ENCODE assay signal across 21 cellular contexts in genomic region chr13:113142876-113143275, GRCh38. TPM values are rescaled to one million over a fixed set of nuclear protein-coding genes. Genes with fewer than 3 reads are reported as not detected.
DNase-seq lines count a peak whose midpoint lies in the region; TF ChIP-seq lines count a peak whose summit lies in the region.
"Had no signal": no experiment of that assay in that cellular context is flagged by ENCODE, and none has a peak within 500 bp of the region (broad histone marks: within the 10 kb centered on the region; RNA-seq: fewer than 3 reads in every experiment).

No MANE protein-coding gene starts in this region.

- H4K20me1 ChIP-seq in osteoblast (ENCODE audit: insufficient read depth, low read length), result no peaks in the 10 kb centered on the region
- no peaks in the 10 kb centered on the region for H4K20me1 ChIP-seq in smooth muscle cell (ENCODE audit: low read depth)

- H3K79me2 ChIP-seq in osteoblast (ENCODE audit: insufficient read depth, low read length) (no peaks in the 10 kb centered on the region), smooth muscle cell (ENCODE audit: low read depth) (no peaks in the 10 kb centered on the region)

- no peak overlapping the region for H3K4me3 Mint-ChIP-seq in endodermal cell
- H3K4me3 Mint-ChIP-seq: CD4-positive, CD25-positive, alpha-beta regulatory T cell; GM23338 had no signal

- H3K36me3 Mint-ChIP-seq in endodermal cell (ENCODE audit: low read depth), result peaks cover 21% of the 10 kb centered on the region
- H3K36me3 Mint-ChIP-seq: CD4-positive, CD25-positive, alpha-beta regulatory T cell had no signal

- no peaks in the 10 kb centered on the region for H3K36me3 ChIP-seq in endodermal cell (ENCODE audit: control insufficient read depth, insufficient read depth, low read length)
- H3K36me3 ChIP-seq in osteoblast (ENCODE audit: insufficient read depth, low read length), result no peaks in the 10 kb centered on the region
- no peaks in the 10 kb centered on the region for H3K36me3 ChIP-seq in smooth muscle cell (ENCODE audit: low read depth)

- 92 to 94% methylated on average over 4 to 7 of the region's 7 CpGs for WGBS in endodermal cell (ENCODE audit: insufficient coverage in 1 of 2, insufficient read length in 1 of 2), 2 experiments
- 90% methylated on average over 7 of the region's 7 CpGs for WGBS in smooth muscle cell (ENCODE audit: low lambda C conversion rate)

- no peaks in the 10 kb centered on the region for H3K27me3 Mint-ChIP-seq in endodermal cell (ENCODE audit: insufficient read depth)

- H3K4me1 ChIP-seq in endodermal cell (ENCODE audit: control insufficient read depth, insufficient read depth, low read length) (no peaks in the 10 kb centered on the region), osteoblast (ENCODE audit: insufficient read depth, low read length) (no peaks in the 10 kb centered on the region), smooth muscle cell (ENCODE audit: low read depth) (no peaks in the 10 kb centered on the region)
- H3K4me1 ChIP-seq: A549 had no signal

- H3K4me2 ChIP-seq in osteoblast (ENCODE audit: insufficient read depth, low read length), result no peak overlapping the region
- H3K4me2 ChIP-seq in smooth muscle cell, result no peak overlapping the region
- H3K4me2 ChIP-seq: A549, GM23338 had no signal

- DNase-seq in AG08395 (ENCODE audit: low spot score) (peak; percentile 20), GM03348 (ENCODE audit: low spot score) (peak; percentile 27), endodermal cell (peak; percentile 28), osteoblast (ENCODE audit: insufficient read length, low spot score, missing footprints) (peak; percentile 31), HT-29 (ENCODE audit: low spot score) (no peak), kidney tubule cell (ENCODE audit: low spot score) (no peak), smooth muscle cell (lab: John Stamatoyannopoulos, UW; ENCODE audit: unreplicated experiment) (no peak)
- DNase-seq in activated CD4-positive, alpha-beta T cell treated with anti-CD3 and anti-CD28 coated beads, Interleukin-2, amount 50 U/mL, for 4 hours, result no peak
- DNase-seq: CD4-positive, CD25-positive, alpha-beta regulatory T cell; DND-41; Kasumi-1; NCI-H1417 treated with DMSO at 0.1 percent for 48 hours; NCI-H187; NCI-H446 treated with DMSO at 0.1 percent for 48 hours; NCI-H526 treated with DMSO at 0.1 percent for 48 hours; OCI-M1 had no signal

- H3K27me3 ChIP-seq in endodermal cell (ENCODE audit: control insufficient read depth, insufficient read depth, low read length, poor library complexity, severe bottlenecking), result no peaks in the 10 kb centered on the region
- H3K27me3 ChIP-seq in osteoblast (ENCODE audit: insufficient read depth, low read length), result peaks cover 15% of the 10 kb centered on the region
- no peaks in the 10 kb centered on the region for H3K27me3 ChIP-seq in smooth muscle cell (ENCODE audit: low read depth)

- no peaks in the 10 kb centered on the region for H3K9me3 Mint-ChIP-seq in endodermal cell
- H3K9me3 Mint-ChIP-seq: CD4-positive, CD25-positive, alpha-beta regulatory T cell; GM23338 had no signal

- H3K27ac ChIP-seq in endodermal cell (ENCODE audit: low read depth, low read length) (no peak overlapping the region), osteoblast (ENCODE audit: low read depth, low read length) (no peak overlapping the region), smooth muscle cell (ENCODE audit: low read depth) (no peak overlapping the region)
- H3K27ac ChIP-seq: A549 had no signal

- TF ChIP-seq CTCF in endodermal cell (conservative IDR thresholded peaks at IDR 0.05) (no peak), osteoblast (IDR thresholded peaks at IDR 0.05; ENCODE audit: extremely low read depth, low read depth, low read length) (no peak), smooth muscle cell (IDR thresholded peaks at IDR 0.05; ENCODE audit: borderline replicate concordance, insufficient read depth, poor library complexity, severe bottlenecking) (no peak)

- no peaks in the 10 kb centered on the region for H3K4me1 Mint-ChIP-seq in endodermal cell
- H3K4me1 Mint-ChIP-seq: CD4-positive, CD25-positive, alpha-beta regulatory T cell had no signal

- no peak overlapping the region for H3K9ac ChIP-seq in endodermal cell (ENCODE audit: extremely low read depth, low read length, poor library complexity, severe bottlenecking)
- H3K9ac ChIP-seq in smooth muscle cell (ENCODE audit: low read depth), result no peak overlapping the region

- H3K9me3 ChIP-seq in endodermal cell (ENCODE audit: control insufficient read depth, low read length) (no peaks in the 10 kb centered on the region), osteoblast (ENCODE audit: low read depth, low read length) (no peaks in the 10 kb centered on the region), smooth muscle cell (replicated peaks; ENCODE audit: low read depth) (no peaks in the 10 kb centered on the region)
- H3K9me3 ChIP-seq: A549 had no signal

- H2AFZ ChIP-seq in osteoblast (ENCODE audit: low read length), result no peak overlapping the region
- H2AFZ ChIP-seq in smooth muscle cell (ENCODE audit: low read depth), result no peak overlapping the region
- H2AFZ ChIP-seq: GM23338 had no signal

- H3F3A ChIP-seq in smooth muscle cell (ENCODE audit: low read depth), result no peaks in the 10 kb centered on the region

- H3K27ac Mint-ChIP-seq in endodermal cell, result no peak overlapping the region
- H3K27ac Mint-ChIP-seq: GM23338 had no signal

- H3K4me3 ChIP-seq in endodermal cell (ENCODE audit: low read length), result no peak overlapping the region
- no peak overlapping the region for H3K4me3 ChIP-seq in osteoblast (ENCODE audit: insufficient read depth, low read length)
- no peak overlapping the region for H3K4me3 ChIP-seq in smooth muscle cell
- H3K4me3 ChIP-seq: A549, GM23338 had no signal

RNA-seq across cellular contexts. Expression of gene PROZ, which starts 15.6 kb away (rescaled TPM):
- total RNA-seq in endodermal cell (under 1 TPM; 0.40 to 0.84 TPM), osteoblast (not detected in 2 replicates), smooth muscle cell (not detected in 2 replicates)
- 0.53 TPM for polyA plus RNA-seq in endodermal cell (2013, experiment 1 of 2)
- polyA plus RNA-seq in endodermal cell (2013, experiment 2 of 2), result not detected
- not detected in 2 replicates for total RNA-seq in HT-29 (2014; rRNA removed; shearing (Covaris generic))
- not detected in 2 replicates for polyA plus RNA-seq in smooth muscle cell
- total RNA-seq: CD4-positive, CD25-positive, alpha-beta regulatory T cell; GM23338; MCF 10A; SK-MEL-5 had no signal
- polyA plus RNA-seq: A549, BJ had no signal

RNA-seq across cellular contexts. Expression of gene F10, which starts 20.3 kb away (rescaled TPM):
- total RNA-seq in endodermal cell, result 10 to 100 TPM; 18.7 to 32.4 TPM
- polyA plus RNA-seq in endodermal cell (2013, experiment 1 of 2), result 15.5 TPM
- 18.2 TPM for polyA plus RNA-seq in endodermal cell (2013, experiment 2 of 2)
- total RNA-seq in osteoblast, result 0.29 TPM in 1 of 2 replicates, not detected in the other
- total RNA-seq in HT-29 (2014; rRNA removed; shearing (Covaris generic)), result 0.05 TPM in 1 of 2 replicates, not detected in the other
- total RNA-seq in smooth muscle cell, result 17.1 and 19.4 TPM in 2 replicates
- polyA plus RNA-seq in smooth muscle cell, result 28.2 and 43.7 TPM in 2 replicates
- total RNA-seq: CD4-positive, CD25-positive, alpha-beta regulatory T cell; MCF 10A; SK-MEL-5 had no signal

RNA-seq across cellular contexts. Expression of gene F7, which starts 37.3 kb away (rescaled TPM):
- 1 to 10 TPM; 4.7 to 6.4 TPM for total RNA-seq in endodermal cell
- polyA plus RNA-seq in endodermal cell (2013, experiment 1 of 2), result 2.3 TPM
- polyA plus RNA-seq in endodermal cell (2013, experiment 2 of 2), result 1.2 TPM
- total RNA-seq in osteoblast, result under 0.01 TPM in 1 of 2 replicates, not detected in the other
- total RNA-seq in HT-29 (2014; rRNA removed; shearing (Covaris generic)), result not detected in 2 replicates
- 0.63 and 1.7 TPM in 2 replicates for total RNA-seq in smooth muscle cell
- 1.7 TPM in 2 replicates for polyA plus RNA-seq in smooth muscle cell
- total RNA-seq: CD4-positive, CD25-positive, alpha-beta regulatory T cell; MCF 10A; SK-MEL-5 had no signal
- polyA plus RNA-seq: CD4-positive, CD25-positive, alpha-beta regulatory T cell had no signal

Comparison
In these comparisons a context has a peak if more than half of its experiments do, and no peak if none do; other contexts are left out.
1. DNase-seq: peak in AG08395 (single experiment), GM03348 (single experiment), endodermal cell (single experiment) and osteoblast (single experiment); none in HT-29 (single experiment), kidney tubule cell (single experiment), activated CD4-positive, alpha-beta T cell treated with anti-CD3 and anti-CD28 coated beads, Interleukin-2, amount 50 U/mL, for 4 hours (0 of 2) and smooth muscle cell (single experiment).
2. RNA of gene F10, which starts 20.3 kb away (total RNA-seq): 18.7 to 32.4 TPM in endodermal cell and 17.1 to 19.4 TPM in smooth muscle cell; 0.29 TPM in osteoblast and 0.05 TPM in HT-29; every median in the first group is over 10 times any median in the second.